22 cellular contexts compared by ENCODE assay signal in genomic region chr20:33431797-33432381, GRCh38. TPM values are rescaled to one million over a fixed set of nuclear protein-coding genes. Genes with fewer than 3 reads are reported as not detected.
A peak's percentile ranks its signal among the peaks of the same experiment; 100 is the strongest.
DNase-seq lines count a peak whose midpoint lies in the region; ATAC-seq and TF ChIP-seq lines count a peak whose summit lies in the region.
"Had no signal": no experiment of that assay in that cellular context is flagged by ENCODE, and none has a peak within 500 bp of the region (broad histone marks: within the 10 kb centered on the region; RNA-seq: fewer than 3 reads in every experiment).

No MANE protein-coding gene starts in this region.

- no peak overlapping the region for H4K5ac ChIP-seq in H9 (ENCODE audit: insufficient read length, low read depth, low read length)

- H3K27ac ChIP-seq in H9 (ENCODE audit: insufficient read length, low read depth, low read length): no peak overlapping the region
- peak overlapping the region in 52 of 59 donors; percentile 4 to 84 (median 68) for H3K27ac ChIP-seq in dorsolateral prefrontal cortex
- H3K27ac ChIP-seq in right atrium auricular region: peak overlapping the region; percentile 86 to 93
- H3K27ac ChIP-seq in skeletal muscle tissue (ENCODE audit: low read depth, low read length): peak overlapping the region; percentile 95
- H3K27ac ChIP-seq in left lung: no peak overlapping the region
- H3K27ac ChIP-seq: PC-9 had no signal

- H4K20me1 ChIP-seq in H9 (ENCODE audit: control insufficient read depth, insufficient read depth, insufficient read length): no peaks in the 10 kb centered on the region

- H3K4me2 ChIP-seq in H9 (ENCODE audit: insufficient read depth, insufficient read length, low read length): no peak overlapping the region
- H3K4me2 ChIP-seq: PC-9 had no signal

- DNase-seq in H9 (no peak), dorsolateral prefrontal cortex (peak in 2 of 10 donors; percentile 35 to 43), right atrium auricular region (ENCODE audit: low spot score) (no peak), GOT3 (lab: John Stamatoyannopoulos, UW) (no peak), left lung (no peak)
- DNase-seq: activated CD4-positive, alpha-beta T cell treated with anti-CD3 and anti-CD28 coated beads, Interleukin-2, amount 50 U/mL, for 48 hours; activated naive CD8-positive, alpha-beta T cell treated with anti-CD3 and anti-CD28 coated beads, Interleukin-2, amount 50 U/mL, for 24 hours; erythroblast; GF-D8; HFFc6; NCI-H2107; NCI-H69; nephron progenitor cell; PC-9; sigmoid colon; stimulated activated CD4-positive, alpha-beta T cell treated with anti-CD3 and anti-CD28 coated beads, Interleukin-4, amount 100 ng/mL, for 24 hours had no signal

- H2BK12ac ChIP-seq in H9 (ENCODE audit: insufficient read length, low read depth, low read length): no peak overlapping the region

- no peak overlapping the region for H3K56ac ChIP-seq in H9 (ENCODE audit: insufficient read length, low read depth, low read length)

- H2BK20ac ChIP-seq in H9 (ENCODE audit: low read depth, low read length, poor library complexity, severe bottlenecking): no peak overlapping the region

- no peaks in the 10 kb centered on the region for H3K23me2 ChIP-seq in H9 (ENCODE audit: insufficient read length, low read depth, low read length, poor library complexity, severe bottlenecking)

- no peaks in the 10 kb centered on the region for H3K9me3 Mint-ChIP-seq in H9
- H3K9me3 Mint-ChIP-seq: activated naive CD8-positive, alpha-beta T cell treated with anti-CD3 and anti-CD28 coated beads, Interleukin-2, amount 50 U/mL, for 24 hours; dendritic cell treated with granulocyte-macrophage colony-stimulating factor and Interleukin-4, amounts not matched to agents 40 ng/mL and 50 ng/mL, for 4 days; HFFc6; IgD-negative memory B cell; nephron progenitor cell had no signal

- TF ChIP-seq CTCF in H9 (conservative IDR thresholded peaks at IDR 0.05): no peak
- TF ChIP-seq CTCF in dorsolateral prefrontal cortex (IDR thresholded peaks at IDR 0.05 in 54 of 56, conservative IDR thresholded peaks at IDR 0.05 in 2 of 56; ENCODE audit: low read depth in 1 of 56, partially characterized antibody in 56 of 56): no peak
- no peak for TF ChIP-seq CTCF in right atrium auricular region (IDR thresholded peaks at IDR 0.05)
- no peak for TF ChIP-seq CTCF in left lung (IDR thresholded peaks at IDR 0.05)

- no peak overlapping the region for H2BK15ac ChIP-seq in H9 (ENCODE audit: low read depth, low read length)

- no peak overlapping the region for H2AK5ac ChIP-seq in H9 (ENCODE audit: insufficient read length, low read length)

- H3K79me1 ChIP-seq in H9 (ENCODE audit: insufficient read depth, low read depth, low read length, poor library complexity, severe bottlenecking): no peaks in the 10 kb centered on the region

- no peaks in the 10 kb centered on the region for H3K27me3 Mint-ChIP-seq in H9 (ENCODE audit: low read depth)
- H3K27me3 Mint-ChIP-seq: activated naive CD8-positive, alpha-beta T cell treated with anti-CD3 and anti-CD28 coated beads, Interleukin-2, amount 50 U/mL, for 24 hours; dendritic cell treated with granulocyte-macrophage colony-stimulating factor and Interleukin-4, amounts not matched to agents 40 ng/mL and 50 ng/mL, for 4 days; IgD-negative memory B cell had no signal

- no peak overlapping the region for H4K91ac ChIP-seq in H9 (ENCODE audit: insufficient read length, low read depth, low read length)

- H3K4me3 Mint-ChIP-seq in H9: no peak overlapping the region
- H3K4me3 Mint-ChIP-seq: activated naive CD8-positive, alpha-beta T cell treated with anti-CD3 and anti-CD28 coated beads, Interleukin-2, amount 50 U/mL, for 24 hours; dendritic cell treated with granulocyte-macrophage colony-stimulating factor and Interleukin-4, amounts not matched to agents 40 ng/mL and 50 ng/mL, for 4 days; HFFc6; IgD-negative memory B cell; nephron progenitor cell had no signal

- H2BK120ac ChIP-seq in H9 (ENCODE audit: low read depth, low read length, poor library complexity, severe bottlenecking): no peak overlapping the region

- H3K4me1 Mint-ChIP-seq in H9: no peaks in the 10 kb centered on the region
- H3K4me1 Mint-ChIP-seq: activated naive CD8-positive, alpha-beta T cell treated with anti-CD3 and anti-CD28 coated beads, Interleukin-2, amount 50 U/mL, for 24 hours; IgD-negative memory B cell; nephron progenitor cell had no signal

- no CpG with 5 or more reads among the region's 5 CpGs for WGBS in H9 (ENCODE audit: extremely low coverage, insufficient read length, low lambda C conversion rate)

- no peaks in the 10 kb centered on the region for H3K4me1 ChIP-seq in H9 (ENCODE audit: insufficient read depth, low read length)
- H3K4me1 ChIP-seq in right atrium auricular region: peaks cover 0 to 41% of the 10 kb centered on the region in 2 donors
- H3K4me1 ChIP-seq in skeletal muscle tissue (ENCODE audit: control insufficient read depth in 3 of 3, insufficient read depth in 3 of 3, low read length in 3 of 3): peaks cover 44 to 54% (median 51%) of the 10 kb centered on the region in 3 donors
- no peaks in the 10 kb centered on the region for H3K4me1 ChIP-seq in left lung

- H3K79me2 ChIP-seq in H9 (ENCODE audit: insufficient read depth, low read length): no peaks in the 10 kb centered on the region

- peak overlapping the region in 2 of 3 experiments; percentile 25 to 87; a peak in 2 of 7 replicates for H3K27ac Mint-ChIP-seq in H9
- H3K27ac Mint-ChIP-seq: activated naive CD8-positive, alpha-beta T cell treated with anti-CD3 and anti-CD28 coated beads, Interleukin-2, amount 50 U/mL, for 24 hours; dendritic cell treated with granulocyte-macrophage colony-stimulating factor and Interleukin-4, amounts not matched to agents 40 ng/mL and 50 ng/mL, for 4 days; HFFc6; IgD-negative memory B cell; nephron progenitor cell had no signal

- no peak for ATAC-seq in left lung
- ATAC-seq in HG02884 (IDR thresholded peaks at IDR 0.05; ENCODE audit: unreplicated experiment): no peak
- no peak for ATAC-seq in GM21786 (IDR thresholded peaks at IDR 0.05; ENCODE audit: unreplicated experiment)
- ATAC-seq: activated naive CD8-positive, alpha-beta T cell treated with anti-CD3 and anti-CD28 coated beads, Interleukin-2, amount 50 U/mL, for 24 hours had no signal

- H3K9me3 ChIP-seq in H9 (ENCODE audit: control insufficient read depth, low read depth, low read length) (no peaks in the 10 kb centered on the region), right atrium auricular region (no peaks in the 10 kb centered on the region), skeletal muscle tissue (ENCODE audit: control insufficient read depth in 3 of 3, low read length in 3 of 3) (no peaks in the 10 kb centered on the region), left lung (no peaks in the 10 kb centered on the region)
- H3K9me3 ChIP-seq: sigmoid colon had no signal

- no peak overlapping the region for H3T11ph ChIP-seq in H9 (ENCODE audit: low read length)

- H3K9ac ChIP-seq in H9 (ENCODE audit: extremely low read depth, insufficient read length, low read length) (no peak overlapping the region), skeletal muscle tissue (ENCODE audit: low read depth in 1 of 3, low read length in 3 of 3) (peak overlapping the region in 2 of 3 donors; percentile 42 to 51)

- no peaks in the 10 kb centered on the region for H3K27me3 ChIP-seq in H9 (ENCODE audit: insufficient read depth, low read length)
- no peaks in the 10 kb centered on the region for H3K27me3 ChIP-seq in dorsolateral prefrontal cortex
- H3K27me3 ChIP-seq in right atrium auricular region: no peaks in the 10 kb centered on the region
- no peaks in the 10 kb centered on the region for H3K27me3 ChIP-seq in skeletal muscle tissue (ENCODE audit: control insufficient read depth in 3 of 3, insufficient read depth in 3 of 3, low read length in 3 of 3)
- no peaks in the 10 kb centered on the region for H3K27me3 ChIP-seq in left lung
- H3K27me3 ChIP-seq: sigmoid colon had no signal

- H3K36me3 ChIP-seq in right atrium auricular region: peaks cover 5% of the 10 kb centered on the region
- H3K36me3 ChIP-seq in skeletal muscle tissue (ENCODE audit: control insufficient read depth in 3 of 3, insufficient read depth in 3 of 3, low read length in 3 of 3): peaks cover 0 to 9% (median 4%) of the 10 kb centered on the region in 3 donors
- H3K36me3 ChIP-seq in left lung: no peaks in the 10 kb centered on the region

- no peak overlapping the region for H3K18ac ChIP-seq in H9 (ENCODE audit: insufficient read length, low read depth, low read length)

- H3K4ac ChIP-seq in H9 (ENCODE audit: low read depth, low read length): no peak overlapping the region

- H3K14ac ChIP-seq in H9 (ENCODE audit: insufficient read depth, low read length): no peak overlapping the region

- H2AFZ ChIP-seq in H9 (ENCODE audit: low read length): no peak overlapping the region
- H2AFZ ChIP-seq: PC-9 had no signal

- no peak overlapping the region for H4K8ac ChIP-seq in H9 (replicated peaks; ENCODE audit: insufficient read length, low read depth, low read length)

- H2BK5ac ChIP-seq in H9 (ENCODE audit: insufficient read length, low read length): no peak overlapping the region

- no peak overlapping the region for H3K23ac ChIP-seq in H9 (ENCODE audit: insufficient read length, low read depth, low read length)

- no peak overlapping the region for H3K4me3 ChIP-seq in dorsolateral prefrontal cortex
- H3K4me3 ChIP-seq in right atrium auricular region: no peak overlapping the region
- no peak overlapping the region for H3K4me3 ChIP-seq in skeletal muscle tissue (ENCODE audit: low read length in 3 of 3)
- H3K4me3 ChIP-seq in left lung: no peak overlapping the region
- H3K4me3 ChIP-seq: lung, PC-9, sigmoid colon had no signal

- intact Hi-C loops in dorsolateral prefrontal cortex (cut with DNase I) (no loop called here), left lung (cut with DNase I) (no loop called here)

- peaks cover 0 to 5% (median 4%) of the 10 kb centered on the region in 3 experiments; a peak in 2 of 7 replicates for H3K36me3 Mint-ChIP-seq in H9 (ENCODE audit: insufficient read depth in 1 of 3, low read depth in 3 of 3)

RNA-seq across cellular contexts. Expression of gene SNTA1, which starts 11.7 kb away (rescaled TPM):
- total RNA-seq in H9 (2021) (9.9 and 10.2 TPM in 2 replicates), dorsolateral prefrontal cortex (100 to 1,000 TPM in 12 of 120 experiments, 10 to 100 TPM in 108; 35.4 to 180 (median 77.4) TPM), right atrium auricular region (100 to 1,000 TPM; 183 to 295 TPM), skeletal muscle tissue (36.5 TPM), left lung (1 to 10 TPM; 6.1 to 7.8 TPM)

RNA-seq across cellular contexts. Expression of gene CDK5RAP1, which starts 30.6 kb away (rescaled TPM):
- total RNA-seq in H9 (2021) (66.4 and 69.2 TPM in 2 replicates), dorsolateral prefrontal cortex (10 to 100 TPM; 30.0 to 60.3 (median 42.9) TPM), right atrium auricular region (10 to 100 TPM; 13.9 to 22.8 TPM), skeletal muscle tissue (20.4 TPM), left lung (10 to 100 TPM; 20.9 to 21.0 TPM)

RNA-seq across cellular contexts. Expression of gene CBFA2T2, which starts 58.0 kb away (rescaled TPM):
- total RNA-seq in H9 (2021) (10.9 and 11.2 TPM in 2 replicates), dorsolateral prefrontal cortex (10 to 100 TPM; 30.2 to 61.1 (median 39.7) TPM), right atrium auricular region (10 to 100 TPM in 1 of 2 donors, 1 to 10 TPM in 1; 9.8 to 10.4 TPM), skeletal muscle tissue (10.4 TPM), left lung (10 to 100 TPM; 11.9 to 14.5 TPM)

Comparison
In these comparisons a context has a peak if more than half of its experiments do, and no peak if none do; other contexts are left out.
1. H3K27ac ChIP-seq: peak in dorsolateral prefrontal cortex (52 of 59), right atrium auricular region (2 of 2) and skeletal muscle tissue (single experiment); none in H9 (single experiment) and left lung (0 of 2).